Comparison of ENCODE assay signal across 24 cellular contexts in genomic region chr7:17477182-17477581, GRCh38.
"Had no signal": no experiment of that assay in that cellular context is flagged by ENCODE, and none has a peak within 500 bp of the region (broad histone marks: within the 10 kb centered on the region; RNA-seq: fewer than 3 reads in every experiment).

No MANE protein-coding gene starts in this region.

- H3K27ac ChIP-seq: KMS-11, RWPE1 had no signal

- DNase-seq: IMR-90, Kasumi-1, MV-4-11, NCI-H1048, NCI-H1105, NCI-H1417, NCI-H1436 treated with DMSO at 0.1 percent for 48 hours, NCI-H1694, NCI-H187 treated with DMSO at 0.1 percent for 48 hours, NCI-H2029 treated with DMSO at 0.1 percent for 48 hours, NCI-H2107, NCI-H2171, NCI-H226, NCI-H446, NCI-H510A, NCI-H524 treated with DMSO at 0.1 percent for 48 hours, NCI-H69, NCI-H774, SHP77, SK-N-SH, SW 1271, T-cell had no signal

- H3K9me3 ChIP-seq: SK-N-SH had no signal
